ENCODE assay signal across 34 cellular contexts in the genomic region with DNA sequence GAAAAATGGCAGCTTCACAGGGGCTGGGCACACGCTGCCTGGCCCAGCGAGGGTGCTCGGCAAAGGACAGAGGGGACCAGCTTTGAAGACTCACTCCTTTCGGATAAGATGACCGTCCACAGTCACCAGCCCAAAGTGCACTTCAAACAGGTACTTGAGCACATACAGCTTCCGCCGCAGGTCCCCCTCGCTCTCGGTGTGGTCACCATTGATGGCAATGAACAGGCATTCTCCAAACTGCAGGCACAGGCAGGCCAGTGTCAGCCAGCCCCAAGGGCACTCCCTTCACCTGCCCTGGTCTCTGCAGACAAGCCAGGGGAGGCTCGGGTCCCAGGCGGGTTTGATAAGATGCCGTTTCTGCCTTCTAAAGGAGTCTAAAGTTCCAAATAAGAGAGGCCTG.
"Had no signal": no experiment of that assay in that cellular context is flagged by ENCODE, and none has a peak within 500 bp of the region (broad histone marks: within the 10 kb centered on the region; RNA-seq: fewer than 3 reads in every experiment).

No MANE protein-coding gene starts in this region.

- H3K9me3 ChIP-seq: esophagus muscularis mucosa, gastrocnemius medialis had no signal

- FAIRE-seq: astrocyte had no signal

- H3K4me3 ChIP-seq: coronary artery, dorsolateral prefrontal cortex, esophagus muscularis mucosa, gastrocnemius medialis had no signal

- H3K27me3 ChIP-seq: brain microvascular endothelial cell, dorsolateral prefrontal cortex, esophagus muscularis mucosa, foreskin keratinocyte, gastrocnemius medialis had no signal

- H3K36me3 ChIP-seq: WERI-Rb-1 had no signal

- H3K9me3 Mint-ChIP-seq: activated CD8-positive, alpha-beta T cell treated with anti-CD3 and anti-CD28 coated beads for 36 hours; activated T-helper 17 cell treated with anti-CD3 and anti-CD28 coated beads, Interleukin-2, amount 50 U/mL, for 72 hours; central memory CD8-positive, alpha-beta T cell had no signal

- H3K27me3 Mint-ChIP-seq: activated B cell treated with CpG ODN at 0.5 μM for 24 hours; activated CD8-positive, alpha-beta T cell treated with anti-CD3 and anti-CD28 coated beads for 36 hours; activated naive CD8-positive, alpha-beta T cell; activated T-helper 17 cell treated with anti-CD3 and anti-CD28 coated beads, Interleukin-2, amount 50 U/mL, for 72 hours; central memory CD8-positive, alpha-beta T cell; dendritic cell treated with granulocyte-macrophage colony-stimulating factor and Interleukin-4, amounts not matched to agents 40 ng/mL and 50 ng/mL, for 4 days; T-helper 17 cell had no signal

- H3K4me1 Mint-ChIP-seq: endodermal cell had no signal

- H3K4me3 Mint-ChIP-seq: activated B cell treated with CpG ODN at 0.5 μM for 24 hours; activated CD8-positive, alpha-beta T cell treated with anti-CD3 and anti-CD28 coated beads for 36 hours; activated naive CD8-positive, alpha-beta T cell; activated T-cell treated with anti-CD3 and anti-CD28 coated beads, Interleukin-2, amount 50 U/mL, for 4 hours; activated T-helper 17 cell treated with anti-CD3 and anti-CD28 coated beads, Interleukin-2, amount 50 U/mL, for 72 hours; central memory CD8-positive, alpha-beta T cell; dendritic cell treated with granulocyte-macrophage colony-stimulating factor and Interleukin-4, amounts not matched to agents 40 ng/mL and 50 ng/mL, for 4 days; endodermal cell; T-helper 17 cell; T-helper 2 cell treated with Interferon-gamma antibody and Interleukin-4, amounts not matched to agents 5 μg/mL and 100 μg/mL, for 36 hours had no signal

- DNase-seq: activated B cell treated with CpG ODN at 0.5 μM for 24 hours; activated CD4-positive, alpha-beta T cell treated with anti-CD3 and anti-CD28 coated beads for 48 hours; activated CD4-positive, alpha-beta T cell treated with anti-CD3 and anti-CD28 coated beads, Interleukin-2, amount 50 U/mL, for 1 hour; activated CD4-positive, alpha-beta T cell treated with anti-CD3 and anti-CD28 coated beads, Interleukin-2, amount 50 U/mL, for 48 hours; activated CD8-positive, alpha-beta memory T cell treated with anti-CD3 and anti-CD28 coated beads for 24 hours; activated CD8-positive, alpha-beta T cell treated with anti-CD3 and anti-CD28 coated beads for 36 hours; activated effector memory CD4-positive, alpha-beta T cell treated with Interleukin-2 at 50 U/mL for 16 hours; activated gamma-delta T cell treated with Interleukin-2 at 50 U/mL for 16 hours; activated naive CD4-positive, alpha-beta T cell treated with anti-CD3 and anti-CD28 coated beads, Interleukin-2, amount 50 U/mL, for 16 hours; activated naive CD4-positive, alpha-beta T cell treated with Interleukin-2 at 50 U/mL for 16 hours; activated T-cell treated with anti-CD3 and anti-CD28 coated beads, Interleukin-2, amount 50 U/mL, for 4 hours; amniotic stem cell; anterior cingulate cortex; brain microvascular endothelial cell; dorsolateral prefrontal cortex; effector memory CD4-positive, alpha-beta T cell; endodermal cell; erythroblast; foreskin keratinocyte; gastrocnemius medialis; glutamatergic neuron; T-helper 1 cell; T-helper 17 cell; T1000; WERI-Rb-1 had no signal

- ATAC-seq: activated CD4-positive, CD25-positive, alpha-beta regulatory T cell treated with anti-CD3 and anti-CD28 coated beads, Interleukin-2, amount 50 U/mL, for 24 hours; activated CD8-positive, alpha-beta T cell treated with anti-CD3 and anti-CD28 coated beads for 36 hours; activated T-cell treated with anti-CD3 and anti-CD28 coated beads, Interleukin-2, amount 50 U/mL, for 4 hours; activated T-helper 17 cell treated with anti-CD3 and anti-CD28 coated beads, Interleukin-2, amount 50 U/mL, for 72 hours; foreskin keratinocyte; gastrocnemius medialis; T-helper 17 cell had no signal

- H3K27ac Mint-ChIP-seq: activated B cell treated with CpG ODN at 0.5 μM for 24 hours; activated CD8-positive, alpha-beta T cell treated with anti-CD3 and anti-CD28 coated beads for 36 hours; dendritic cell treated with granulocyte-macrophage colony-stimulating factor and Interleukin-4, amounts not matched to agents 40 ng/mL and 50 ng/mL, for 4 days; endodermal cell; T-helper 17 cell; T-helper 2 cell treated with Interferon-gamma antibody and Interleukin-4, amounts not matched to agents 5 μg/mL and 100 μg/mL, for 36 hours had no signal

- H3K4me1 ChIP-seq: foreskin keratinocyte, gastrocnemius medialis had no signal

- H3K27ac ChIP-seq: brain microvascular endothelial cell, coronary artery, dorsolateral prefrontal cortex, esophagus muscularis mucosa, foreskin keratinocyte, gastrocnemius medialis, WERI-Rb-1 had no signal
